Comparison of ENCODE assay signal across 8 cellular contexts in the genomic region with DNA sequence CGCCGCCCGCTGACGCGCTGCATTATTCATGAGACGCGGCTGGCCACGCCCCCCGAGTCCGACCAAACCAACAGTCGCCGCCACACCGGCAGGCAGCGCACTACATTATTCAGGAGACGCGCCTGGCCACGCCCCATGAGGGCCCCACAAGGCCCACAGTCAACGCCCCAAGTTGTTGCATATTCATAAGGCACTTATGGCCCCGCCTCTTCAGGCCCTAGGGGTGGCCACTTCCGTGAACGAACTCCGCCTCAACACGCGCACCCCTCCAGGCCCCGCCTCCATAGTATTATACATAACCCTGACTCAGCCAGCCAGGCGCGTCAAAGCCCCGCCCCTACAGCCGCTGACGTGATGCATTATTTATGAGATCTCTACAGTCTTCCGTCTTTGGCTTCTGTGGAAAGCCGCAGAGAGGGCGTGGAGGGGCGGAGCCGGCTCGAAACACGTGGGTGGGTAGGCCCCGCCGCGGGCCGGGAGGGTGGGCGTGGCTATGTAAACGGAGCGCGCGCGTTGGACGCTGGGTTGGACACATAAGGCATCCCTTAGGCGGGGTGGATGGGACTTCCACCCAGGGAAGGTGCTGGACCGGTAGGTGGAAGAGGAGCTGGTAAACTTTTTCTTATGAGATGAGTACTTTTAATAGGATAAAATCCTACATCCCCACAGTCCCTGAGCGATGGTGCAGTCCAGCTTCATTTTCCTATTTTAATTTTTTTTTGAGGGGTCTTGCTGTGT. TPM values are rescaled to one million over a fixed set of nuclear protein-coding genes. Genes with fewer than 3 reads are reported as not detected.
DNase-seq lines count a peak whose midpoint lies in the region; ATAC-seq and TF ChIP-seq lines count a peak whose summit lies in the region.

No MANE protein-coding gene starts in this region.

- ATAC-seq in HG03432 (IDR thresholded peaks at IDR 0.05; ENCODE audit: unreplicated experiment), result peak; percentile 85

- TF ChIP-seq CTCF in choroid plexus epithelial cell (conservative IDR thresholded peaks at IDR 0.05; ENCODE audit: low read depth, low read length), result peak; percentile 29
- TF ChIP-seq CTCF in kidney epithelial cell (IDR thresholded peaks at IDR 0.05; ENCODE audit: insufficient read depth, low read length, poor library complexity, severe bottlenecking), result no peak

- peak overlapping the region; percentile 99 for H3K4me3 ChIP-seq in choroid plexus epithelial cell (ENCODE audit: low read depth, low read length)
- H3K4me3 ChIP-seq in kidney epithelial cell (ENCODE audit: low read depth, low read length), result peak overlapping the region; percentile 100

- H3K27me3 ChIP-seq in kidney epithelial cell (ENCODE audit: control insufficient read depth, insufficient read depth, low read length), result no peaks in the 10 kb centered on the region

- peak; percentile 65 for TF ChIP-seq POLR2A in GM19193 (IDR thresholded peaks at IDR 0.05; ENCODE audit: extremely low read depth, insufficient read depth, insufficient read length)

- DNase-seq in AML-193 (lab: John Stamatoyannopoulos, UW), result peak; percentile 99
- DNase-seq in NCI-H460 (ENCODE audit: extremely low read depth, low read depth), result peak; percentile 99
- DNase-seq in activated CD4-positive, alpha-beta T cell treated with anti-CD3 and anti-CD28 coated beads for 1 hour, result peak; percentile 100
- DNase-seq in choroid plexus epithelial cell (ENCODE audit: low read depth), result peak; percentile 100
- peak; percentile 98 for DNase-seq in kidney epithelial cell (ENCODE audit: low read depth)
- peak; percentile 100 for DNase-seq in stimulated activated CD4-positive, alpha-beta T cell treated with anti-CD3 and anti-CD28 coated beads, Interleukin-15, amount 100 ng/mL, for 48 hours (ENCODE audit: low read depth in 2 of 2)

- H3K36me3 ChIP-seq in kidney epithelial cell (ENCODE audit: control insufficient read depth, insufficient read depth, low read length), result no peaks in the 10 kb centered on the region

RNA-seq across cellular contexts. Expression of a gene that starts 0.4 kb away (rescaled TPM):
- total RNA-seq in NCI-H460 (2014; rRNA removed; shearing (Covaris generic)), result 6.7 and 8.2 TPM in 2 replicates
- polyA plus RNA-seq in NCI-H460 (2014; cell fraction: nucleus; rRNA removed), result 6.7 and 9.8 TPM in 2 replicates
- 12.7 and 13.1 TPM in 2 replicates for total RNA-seq in kidney epithelial cell

RNA-seq across cellular contexts. Expression of a gene that starts 21.1 kb away (rescaled TPM):
- 100.0 and 122 TPM in 2 replicates for total RNA-seq in NCI-H460 (2014; rRNA removed; shearing (Covaris generic))
- 148 and 152 TPM in 2 replicates for polyA plus RNA-seq in NCI-H460 (2014; cell fraction: nucleus; rRNA removed)
- 253 and 291 TPM in 2 replicates for total RNA-seq in kidney epithelial cell

RNA-seq across cellular contexts. Expression of a gene that starts 35.4 kb away (rescaled TPM):
- 91.5 and 108 TPM in 2 replicates for total RNA-seq in NCI-H460 (2014; rRNA removed; shearing (Covaris generic))
- 120 and 168 TPM in 2 replicates for polyA plus RNA-seq in NCI-H460 (2014; cell fraction: nucleus; rRNA removed)
- total RNA-seq in kidney epithelial cell, result 121 and 172 TPM in 2 replicates

RNA-seq across cellular contexts. Expression of a gene that starts 49.4 kb away (rescaled TPM):
- 1,097 and 1,144 TPM in 2 replicates for total RNA-seq in NCI-H460 (2014; rRNA removed; shearing (Covaris generic))
- 290 and 461 TPM in 2 replicates for polyA plus RNA-seq in NCI-H460 (2014; cell fraction: nucleus; rRNA removed)
- 859 and 990 TPM in 2 replicates for total RNA-seq in kidney epithelial cell

Comparison
In these comparisons a context has a peak if more than half of its experiments do, and no peak if none do; other contexts are left out.
1. Peak in every context shown above with its lines: DNase-seq, ATAC-seq and H3K4me3 ChIP-seq.